ENCODE assay signal across 17 cellular contexts in genomic region chr9:34635556-34635955, GRCh38. TPM values are rescaled to one million over a fixed set of nuclear protein-coding genes. Genes with fewer than 3 reads are reported as not detected.
DNase-seq lines count a peak whose midpoint lies in the region; ATAC-seq, FAIRE-seq and TF ChIP-seq lines count a peak whose summit lies in the region.
"Had no signal": no experiment of that assay in that cellular context is flagged by ENCODE, and none has a peak within 500 bp of the region (broad histone marks: within the 10 kb centered on the region; RNA-seq: fewer than 3 reads in every experiment).

No MANE protein-coding gene starts in this region.

- WGBS in esophagus muscularis mucosa, result 91% methylated on average over 14 of the region's 14 CpGs

- no peak for ATAC-seq in T-helper 17 cell

- H3K4me3 ChIP-seq in ACC112 (ENCODE audit: low read depth, low read length), result peak overlapping the region; percentile 98
- H3K4me3 ChIP-seq in Caco-2 (ENCODE audit: low read depth, low read length), result no peak overlapping the region
- peak overlapping the region in 1 of 3 experiments; percentile 24 for H3K4me3 ChIP-seq in keratinocyte (ENCODE audit: control insufficient read depth in 2 of 3, extremely low read depth in 1 of 3, insufficient read depth in 2 of 3, low read depth in 1 of 3, low read length in 3 of 3)
- H3K4me3 ChIP-seq in esophagus muscularis mucosa, result no peak overlapping the region
- H3K4me3 ChIP-seq: colonic mucosa had no signal

- H3K27me3 ChIP-seq in ACC112 (ENCODE audit: insufficient read depth, low read length) (no peaks in the 10 kb centered on the region), Caco-2 (replicated peaks; ENCODE audit: control insufficient read depth, insufficient read depth, low read length) (no peaks in the 10 kb centered on the region), keratinocyte (ENCODE audit: control insufficient read depth, extremely low read depth, insufficient read depth, low read length) (peaks cover under 1% of the 10 kb centered on the region), esophagus muscularis mucosa (peaks cover 0 to 4% (median under 1%) of the 10 kb centered on the region in 4 donors)
- H3K27me3 ChIP-seq: colonic mucosa had no signal

- TF ChIP-seq POLR2A in esophagus muscularis mucosa (IDR thresholded peaks at IDR 0.05; ENCODE audit: low read depth), result no peak

- H3K9me3 ChIP-seq in Caco-2 (no peaks in the 10 kb centered on the region), T-helper 17 cell (ENCODE audit: control insufficient read depth, low read length, poor library complexity, severe bottlenecking) (no peaks in the 10 kb centered on the region), keratinocyte (ENCODE audit: control insufficient read depth, low read depth, low read length) (no peaks in the 10 kb centered on the region), esophagus muscularis mucosa (peaks cover 0 to 3% (median 0%) of the 10 kb centered on the region in 4 donors)
- H3K9me3 ChIP-seq: colonic mucosa had no signal

- H3K4me1 Mint-ChIP-seq in Caco-2 (ENCODE audit: low read depth, unreplicated experiment) (peaks cover 3% of the 10 kb centered on the region), T-helper 17 cell (peaks cover 42% of the 10 kb centered on the region)

- H3K36me3 Mint-ChIP-seq in Caco-2 (ENCODE audit: insufficient read depth, unreplicated experiment) (peaks cover 10% of the 10 kb centered on the region), T-helper 17 cell (ENCODE audit: low read depth) (no peaks in the 10 kb centered on the region)

- FAIRE-seq in keratinocyte (lab: Jason Lieb, UNC), result no peak

- H3K27ac Mint-ChIP-seq in Caco-2 (ENCODE audit: unreplicated experiment), result no peak overlapping the region
- H3K27ac Mint-ChIP-seq in T-helper 17 cell, result no peak overlapping the region

- H3K79me2 ChIP-seq in ACC112 (ENCODE audit: control insufficient read depth, insufficient read depth, low read length, unreplicated experiment), result peaks cover 23% of the 10 kb centered on the region
- peaks cover 25% of the 10 kb centered on the region for H3K79me2 ChIP-seq in keratinocyte (ENCODE audit: control insufficient read depth, insufficient read depth, low read length)

- TF ChIP-seq EP300 in esophagus muscularis mucosa (IDR thresholded peaks at IDR 0.05), result no peak

- POLR2A ChIA-PET in Caco-2 (lab: Charles Lee), result interaction anchor here (0.6 kb wide), 1 partner anchor 1556 kb away, joined by 3 read pairs; no protein-coding TSS in a partner anchor

- H3K9me1 ChIP-seq in keratinocyte (ENCODE audit: control insufficient read depth, extremely low read depth, insufficient read depth, low read length), result no peaks in the 10 kb centered on the region

- DNase-seq in Caco-2, result no peak
- no peak for DNase-seq in T-helper 17 cell
- DNase-seq in keratinocyte (ENCODE audit: low read depth, low spot score), result no peak
- no peak for DNase-seq in NCI-H526 (lab: John Stamatoyannopoulos, UW)
- DNase-seq in HuH-7.5 (ENCODE audit: low spot score), result no peak
- DNase-seq in EL, result no peak
- no peak for DNase-seq in esophagus muscularis mucosa (ENCODE audit: extremely low spot score)
- DNase-seq: activated gamma-delta T cell, colonic mucosa, COR-L47, NCI-H446 treated with DMSO at 0.1 percent for 48 hours, Right ventricle myocardium superior, substantia nigra had no signal

- no TSS peak for BruUV-seq in Caco-2 (replicated peaks; lab: Mats Ljungman, UMichigan)

- TF ChIP-seq CTCF in Caco-2 (IDR thresholded peaks at IDR 0.05; ENCODE audit: insufficient read depth in 1 of 2, low read depth in 1 of 2, low read length in 1 of 2, severe bottlenecking in 1 of 2, unreplicated experiment in 1 of 2) (no peak), keratinocyte (optimal IDR thresholded peaks at IDR 0.05 in 1 of 3, IDR thresholded peaks at IDR 0.05 in 1 of 3, conservative IDR thresholded peaks at IDR 0.05 in 1 of 3; ENCODE audit: extremely low read depth in 1 of 3, insufficient read depth in 2 of 3, low read length in 3 of 3) (no peak), esophagus muscularis mucosa (IDR thresholded peaks at IDR 0.05) (no peak)

- peak overlapping the region; percentile 25 for H3K9ac ChIP-seq in keratinocyte (ENCODE audit: control insufficient read depth, extremely low read depth, insufficient read depth, low read length)

- CTCF ChIA-PET in Caco-2 (lab: Charles Lee), result interaction anchor here (0.6 kb wide), 2 partner anchors 184 to 243 kb away, joined by 3 read pairs; no protein-coding TSS in a partner anchor

- intact Hi-C loops in Caco-2 (cut with micrococcal nuclease; ENCODE audit: unreplicated experiment), result no loop called here
- intact Hi-C loops in esophagus muscularis mucosa (cut with DNase I), result loop anchor here (2.0 kb wide), 1 partner anchor 21 kb away; no protein-coding TSS in a partner anchor

- H4K20me1 ChIP-seq in keratinocyte (ENCODE audit: control insufficient read depth, extremely low read depth, insufficient read depth, low read length), result peaks cover 2% of the 10 kb centered on the region

- H3K4me2 ChIP-seq in keratinocyte (ENCODE audit: control insufficient read depth, extremely low read depth, insufficient read depth, low read depth, low read length), result peak overlapping the region; percentile 97

- H2AFZ ChIP-seq in ACC112 (ENCODE audit: low read length, unreplicated experiment) (no peak overlapping the region), keratinocyte (ENCODE audit: control insufficient read depth, low read length) (no peak overlapping the region)

- H3K36me3 ChIP-seq in ACC112 (ENCODE audit: insufficient read depth, low read length), result no peaks in the 10 kb centered on the region
- peaks cover 1% of the 10 kb centered on the region; the same call in 1 of the 2 replicates for H3K36me3 ChIP-seq in Caco-2 (ENCODE audit: control insufficient read depth, insufficient read depth, low read length)
- peaks cover 11 to 12% of the 10 kb centered on the region in 2 experiments for H3K36me3 ChIP-seq in keratinocyte (ENCODE audit: control insufficient read depth in 2 of 2, extremely low read depth in 1 of 2, insufficient read depth in 2 of 2, low read length in 2 of 2)
- peaks cover 0 to 14% (median 12%) of the 10 kb centered on the region in 4 donors for H3K36me3 ChIP-seq in esophagus muscularis mucosa
- H3K36me3 ChIP-seq: colonic mucosa had no signal

- H3K4me1 ChIP-seq in ACC112 (ENCODE audit: control insufficient read depth, insufficient read depth, low read length, unreplicated experiment) (peaks cover 15% of the 10 kb centered on the region), Caco-2 (peaks cover 3% of the 10 kb centered on the region), keratinocyte (ENCODE audit: control insufficient read depth, extremely low read depth, insufficient read depth, low read length) (peaks cover 28% of the 10 kb centered on the region), esophagus muscularis mucosa (peaks cover 23 to 36% (median 34%) of the 10 kb centered on the region in 4 donors)
- H3K4me1 ChIP-seq: colonic mucosa had no signal

- H3K4me3 Mint-ChIP-seq in Caco-2 (ENCODE audit: unreplicated experiment), result peak overlapping the region; percentile 46
- H3K4me3 Mint-ChIP-seq in T-helper 17 cell, result peak overlapping the region; percentile 92

- no peaks in the 10 kb centered on the region for H3K27me3 Mint-ChIP-seq in Caco-2 (ENCODE audit: insufficient read depth, unreplicated experiment)
- H3K27me3 Mint-ChIP-seq in T-helper 17 cell, result peaks cover under 1% of the 10 kb centered on the region

- no peak overlapping the region for H3K27ac ChIP-seq in ACC112 (ENCODE audit: low read depth, low read length)
- no peak overlapping the region for H3K27ac ChIP-seq in keratinocyte (ENCODE audit: control insufficient read depth, insufficient read depth, low read length)
- H3K27ac ChIP-seq in esophagus muscularis mucosa (replicated peaks in 1 of 4), result no peak overlapping the region
- H3K27ac ChIP-seq: colonic mucosa had no signal

- dilution Hi-C loops in keratinocyte (cut with MboI; ENCODE audit: extremely low pct_ligation_motif_present, low sequenced_read_pairs), result no loop called here

- no peaks in the 10 kb centered on the region for H3K9me3 Mint-ChIP-seq in Caco-2 (ENCODE audit: unreplicated experiment)

RNA-seq across cellular contexts. Expression of gene SIGMAR1, which starts 2.0 kb away (rescaled TPM):
- total RNA-seq in Caco-2 (2022) (102 and 103 TPM in 2 replicates), T-helper 17 cell (10 to 100 TPM; 30.2 to 39.4 TPM), esophagus muscularis mucosa (10 to 100 TPM; 73.4 to 90.3 (median 83.9) TPM)
- polyA plus RNA-seq in keratinocyte, result 60.1 to 110 TPM (median 74.9 TPM) in 3 replicates
- polyA plus RNA-seq in keratinocyte (2011; ENCODE audit: low read depth), result 11.0 TPM
- 103 and 134 TPM in 2 replicates for polyA plus RNA-seq in keratinocyte (2011; cell fraction: cytosol; rRNA removed)
- polyA plus RNA-seq in keratinocyte (2011; cell fraction: nucleus; rRNA removed), result 83.6 and 107 TPM in 2 replicates
- 76.0 and 140 TPM in 2 replicates for polyA plus RNA-seq in keratinocyte (2012; ENCODE audit: low replicate concordance)
- polyA minus RNA-seq in keratinocyte, result 49.1 to 180 TPM (median 68.5 TPM) in 3 replicates
- polyA minus RNA-seq in keratinocyte (2011; cell fraction: cytosol; rRNA and poly(A)+ RNA removed), result 83.6 TPM
- 42.2 and 45.8 TPM in 2 replicates for polyA minus RNA-seq in keratinocyte (2011; cell fraction: nucleus; rRNA and poly(A)+ RNA removed)

RNA-seq across cellular contexts. Expression of gene ARID3C, which starts 6.7 kb away (rescaled TPM):
- total RNA-seq in Caco-2 (2022) (not detected in 2 replicates), T-helper 17 cell (under 1 TPM in 1 of 2 donors, not detected in 1; 0.27 TPM), esophagus muscularis mucosa (not detected)
- polyA plus RNA-seq in keratinocyte, result 0.03 to 0.05 TPM in 2 of 3 replicates, not detected in the other
- 0.37 TPM for polyA plus RNA-seq in keratinocyte (2011; ENCODE audit: low read depth)
- polyA plus RNA-seq in keratinocyte (2011; cell fraction: cytosol; rRNA removed), result not detected in 2 replicates
- polyA plus RNA-seq in keratinocyte (2011; cell fraction: nucleus; rRNA removed), result 0.16 TPM in 1 of 2 replicates, not detected in the other
- polyA plus RNA-seq in keratinocyte (2012; ENCODE audit: low replicate concordance), result 0.23 TPM in 1 of 2 replicates, not detected in the other
- not detected in 3 replicates for polyA minus RNA-seq in keratinocyte
- polyA minus RNA-seq in keratinocyte (2011; cell fraction: cytosol; rRNA and poly(A)+ RNA removed), result not detected
- polyA minus RNA-seq in keratinocyte (2011; cell fraction: nucleus; rRNA and poly(A)+ RNA removed), result not detected in 2 replicates
- total RNA-seq: colonic mucosa, M059J, mononuclear cell, renal cortical epithelial cell, Right ventricle myocardium superior had no signal

RNA-seq across cellular contexts. Expression of gene GALT, which starts 10.9 kb away (rescaled TPM):
- total RNA-seq in Caco-2 (2022) (50.1 and 52.0 TPM in 2 replicates), T-helper 17 cell (100 to 1,000 TPM; 155 to 208 TPM), esophagus muscularis mucosa (10 to 100 TPM; 15.9 to 34.7 (median 22.9) TPM)
- 30.8 to 52.7 TPM (median 41.8 TPM) in 3 replicates for polyA plus RNA-seq in keratinocyte
- polyA plus RNA-seq in keratinocyte (2011; ENCODE audit: low read depth), result 4.7 TPM
- polyA plus RNA-seq in keratinocyte (2011; cell fraction: cytosol; rRNA removed), result 17.6 and 23.9 TPM in 2 replicates
- polyA plus RNA-seq in keratinocyte (2011; cell fraction: nucleus; rRNA removed), result 174 and 195 TPM in 2 replicates
- 15.6 and 33.6 TPM in 2 replicates for polyA plus RNA-seq in keratinocyte (2012; ENCODE audit: low replicate concordance)
- polyA minus RNA-seq in keratinocyte, result 18.9 to 68.5 TPM (median 28.9 TPM) in 3 replicates
- polyA minus RNA-seq in keratinocyte (2011; cell fraction: cytosol; rRNA and poly(A)+ RNA removed), result 8.1 TPM
- polyA minus RNA-seq in keratinocyte (2011; cell fraction: nucleus; rRNA and poly(A)+ RNA removed), result 24.6 and 25.3 TPM in 2 replicates

RNA-seq across cellular contexts. Expression of gene DCTN3, which starts 15.3 kb away (rescaled TPM):
- total RNA-seq in Caco-2 (2022) (66.1 and 70.0 TPM in 2 replicates), T-helper 17 cell (10 to 100 TPM; 76.4 to 82.4 TPM), esophagus muscularis mucosa (100 to 1,000 TPM; 104 to 129 (median 113) TPM)
- 71.0 to 129 TPM (median 106 TPM) in 3 replicates for polyA plus RNA-seq in keratinocyte
- polyA plus RNA-seq in keratinocyte (2011; ENCODE audit: low read depth), result 13.1 TPM
- polyA plus RNA-seq in keratinocyte (2011; cell fraction: cytosol; rRNA removed), result 97.7 and 102 TPM in 2 replicates
- polyA plus RNA-seq in keratinocyte (2011; cell fraction: nucleus; rRNA removed), result 71.2 and 72.3 TPM in 2 replicates
- 101 and 106 TPM in 2 replicates for polyA plus RNA-seq in keratinocyte (2012; ENCODE audit: low replicate concordance)
- 50.8 to 68.0 TPM (median 51.7 TPM) in 3 replicates for polyA minus RNA-seq in keratinocyte
- 43.0 TPM for polyA minus RNA-seq in keratinocyte (2011; cell fraction: cytosol; rRNA and poly(A)+ RNA removed)
- polyA minus RNA-seq in keratinocyte (2011; cell fraction: nucleus; rRNA and poly(A)+ RNA removed), result 13.6 TPM in 2 replicates

RNA-seq across cellular contexts. Expression of gene IL11RA, which starts 16.4 kb away (rescaled TPM):
- total RNA-seq in Caco-2 (2022) (5.6 and 7.1 TPM in 2 replicates), T-helper 17 cell (100 to 1,000 TPM; 168 to 195 TPM), esophagus muscularis mucosa (10 to 100 TPM; 33.0 to 40.2 (median 33.9) TPM)
- polyA plus RNA-seq in keratinocyte, result 1.7 to 7.6 TPM (median 3.1 TPM) in 3 replicates
- polyA plus RNA-seq in keratinocyte (2011; ENCODE audit: low read depth), result 1.1 TPM
- 0.67 and 0.83 TPM in 2 replicates for polyA plus RNA-seq in keratinocyte (2011; cell fraction: cytosol; rRNA removed)
- polyA plus RNA-seq in keratinocyte (2011; cell fraction: nucleus; rRNA removed), result 23.1 and 31.3 TPM in 2 replicates
- 2.3 and 3.5 TPM in 2 replicates for polyA plus RNA-seq in keratinocyte (2012; ENCODE audit: low replicate concordance)
- 1.5 to 5.0 TPM (median 2.5 TPM) in 3 replicates for polyA minus RNA-seq in keratinocyte
- 1.5 TPM for polyA minus RNA-seq in keratinocyte (2011; cell fraction: cytosol; rRNA and poly(A)+ RNA removed)
- 5.7 and 6.4 TPM in 2 replicates for polyA minus RNA-seq in keratinocyte (2011; cell fraction: nucleus; rRNA and poly(A)+ RNA removed)
